20 cellular contexts compared by ENCODE assay signal in genomic region chr4:156825074-156825473, GRCh38.
A peak's percentile ranks its signal among the peaks of the same experiment; 100 is the strongest.
DNase-seq lines count a peak whose midpoint lies in the region; ATAC-seq, FAIRE-seq and TF ChIP-seq lines count a peak whose summit lies in the region.
"Had no signal": no experiment of that assay in that cellular context is flagged by ENCODE, and none has a peak within 500 bp of the region (broad histone marks: within the 10 kb centered on the region; RNA-seq: fewer than 3 reads in every experiment).

No MANE protein-coding gene starts in this region.

- H3K9me3 Mint-ChIP-seq in MCF 10A (ENCODE audit: unreplicated experiment), result no peaks in the 10 kb centered on the region
- no peaks in the 10 kb centered on the region for H3K9me3 Mint-ChIP-seq in astrocyte (ENCODE audit: unreplicated experiment)
- H3K9me3 Mint-ChIP-seq: CD4-positive, alpha-beta T cell had no signal

- FAIRE-seq in astrocyte (lab: Jason Lieb, UNC), result peak; percentile 52
- FAIRE-seq: A549, D721Med, G401.6, GM12891, H54 had no signal

- POLR2A ChIA-PET in MCF 10A (lab: Yijun Ruan, JAX), result interaction anchor here (0.7 to 6.7 kb wide), 7 partner anchors 10 to 155 kb away, joined by 3 to 40 read pairs (median 4); no protein-coding TSS in a partner anchor

- CTCF ChIA-PET in MCF 10A (lab: Yijun Ruan, JAX), result interaction anchor here (0.7 to 1.0 kb wide), 3 partner anchors 32 to 284 kb away, joined by 3 to 10 read pairs (median 4); no protein-coding TSS in a partner anchor

- DNase-seq in MCF 10A (ENCODE audit: unreplicated experiment), result peak; percentile 43
- no peak for DNase-seq in breast epithelium (ENCODE audit: low spot score in 2 of 2)
- no peak for DNase-seq in astrocyte (ENCODE audit: low read depth)
- DNase-seq in epithelial cell of prostate (ENCODE audit: low read depth, low spot score), result no peak
- peak; percentile 65 for DNase-seq in retinal pigment epithelial cell (ENCODE audit: low read depth)
- no peak for DNase-seq in NCI-H526 treated with DMSO at 0.1 percent for 48 hours (lab: John Stamatoyannopoulos, UW)
- no peak for DNase-seq in GOT3 (lab: John Stamatoyannopoulos, UW)
- DNase-seq: AML-193; Caco-2; CD4-positive, alpha-beta T cell; GM23248; HCEC 1CT had no signal

- H3K27me3 ChIP-seq in breast epithelium (no peaks in the 10 kb centered on the region), astrocyte (ENCODE audit: insufficient read depth, low read length) (no peaks in the 10 kb centered on the region)

- no TSS peak for BruUV-seq in MCF 10A (replicated peaks; lab: Mats Ljungman, UMichigan)

- H2AFZ ChIP-seq in astrocyte (ENCODE audit: low read depth, low read length), result no peak overlapping the region
- H2AFZ ChIP-seq: GM23248 had no signal

- H3K36me3 Mint-ChIP-seq in MCF 10A (ENCODE audit: insufficient read depth, unreplicated experiment) (peaks cover 6% of the 10 kb centered on the region), astrocyte (ENCODE audit: low read depth, unreplicated experiment) (peaks cover 4% of the 10 kb centered on the region)

- H3K27ac ChIP-seq in breast epithelium (no peak overlapping the region), astrocyte (ENCODE audit: low read depth, low read length) (no peak overlapping the region), epithelial cell of prostate (peak overlapping the region; percentile 76)
- H3K27ac ChIP-seq: 22Rv1, A549, C4-2B, GM23248 had no signal

- H3K36me3 ChIP-seq in breast epithelium, result no peaks in the 10 kb centered on the region
- no peaks in the 10 kb centered on the region for H3K36me3 ChIP-seq in astrocyte (ENCODE audit: insufficient read depth, low read length)

- peaks cover 81% of the 10 kb centered on the region for H3K79me2 ChIP-seq in astrocyte (ENCODE audit: insufficient read depth, low read length)

- H3K4me1 Mint-ChIP-seq in MCF 10A (ENCODE audit: insufficient read depth, unreplicated experiment) (peaks cover 25% of the 10 kb centered on the region), astrocyte (ENCODE audit: low read depth, unreplicated experiment) (peaks cover 14% of the 10 kb centered on the region)

- no peaks in the 10 kb centered on the region for H4K20me1 ChIP-seq in astrocyte (ENCODE audit: insufficient read depth, low read length)

- intact Hi-C loops in MCF 10A (cut with micrococcal nuclease) (loop anchor here (5.0 kb wide), 1 partner anchor 348 kb away; no protein-coding TSS in a partner anchor), breast epithelium (cut with DNase I; ENCODE audit: low total_unique reads) (no loop called here)

- H3K4me1 ChIP-seq in breast epithelium, result no peaks in the 10 kb centered on the region
- peaks cover 3% of the 10 kb centered on the region for H3K4me1 ChIP-seq in astrocyte (ENCODE audit: insufficient read depth, low read length)
- H3K4me1 ChIP-seq: A549, Caco-2 had no signal

- no peak for ATAC-seq in GM18520 (IDR thresholded peaks at IDR 0.05; ENCODE audit: unreplicated experiment)
- ATAC-seq: A549 had no signal

- no peak overlapping the region for H3K4me2 ChIP-seq in astrocyte (ENCODE audit: low read length)
- H3K4me2 ChIP-seq: A549 had no signal

- H3K4me3 Mint-ChIP-seq in MCF 10A (ENCODE audit: unreplicated experiment), result no peak overlapping the region
- H3K4me3 Mint-ChIP-seq in astrocyte (ENCODE audit: unreplicated experiment), result no peak overlapping the region
- H3K4me3 Mint-ChIP-seq: CD4-positive, alpha-beta T cell had no signal

- H3K9me3 ChIP-seq in breast epithelium (no peaks in the 10 kb centered on the region), astrocyte (ENCODE audit: insufficient read depth, low read depth, low read length) (no peaks in the 10 kb centered on the region)
- H3K9me3 ChIP-seq: A549, Caco-2 had no signal

- H3K27ac Mint-ChIP-seq in MCF 10A (ENCODE audit: low read depth, unreplicated experiment) (no peak overlapping the region), astrocyte (ENCODE audit: unreplicated experiment) (no peak overlapping the region)
- H3K27ac Mint-ChIP-seq: CD4-positive, alpha-beta T cell had no signal

- TF ChIP-seq CTCF in MCF 10A (IDR thresholded peaks at IDR 0.05; ENCODE audit: unreplicated experiment), result no peak
- no peak for TF ChIP-seq CTCF in breast epithelium (IDR thresholded peaks at IDR 0.05)
- no peak for TF ChIP-seq CTCF in astrocyte (IDR thresholded peaks at IDR 0.05; ENCODE audit: insufficient read depth, low read depth, low read length)
- TF ChIP-seq CTCF in retinal pigment epithelial cell (conservative IDR thresholded peaks at IDR 0.05; ENCODE audit: low read depth, low read length), result no peak

- TF ChIP-seq POLR2A in breast epithelium (IDR thresholded peaks at IDR 0.05), result no peak

- H3K4me3 ChIP-seq in breast epithelium, result no peak overlapping the region
- no peak overlapping the region for H3K4me3 ChIP-seq in astrocyte (ENCODE audit: insufficient read depth, low read depth, low read length)
- no peak overlapping the region for H3K4me3 ChIP-seq in retinal pigment epithelial cell (ENCODE audit: low read length)
- H3K4me3 ChIP-seq: A549, GM23248 had no signal

- H3K27me3 Mint-ChIP-seq in MCF 10A (ENCODE audit: insufficient read depth, unreplicated experiment) (no peaks in the 10 kb centered on the region), astrocyte (ENCODE audit: low read depth, unreplicated experiment) (no peaks in the 10 kb centered on the region)
- H3K27me3 Mint-ChIP-seq: CD4-positive, alpha-beta T cell had no signal

- no peak overlapping the region for H3K9ac ChIP-seq in astrocyte (ENCODE audit: low read length)
- H3K9ac ChIP-seq: GM23248 had no signal

Comparison
In these comparisons a context has a peak if more than half of its experiments do, and no peak if none do; other contexts are left out.
1. DNase-seq: peak in MCF 10A (single experiment) and retinal pigment epithelial cell (single experiment); none in breast epithelium (0 of 2), astrocyte (single experiment), epithelial cell of prostate (single experiment), NCI-H526 treated with DMSO at 0.1 percent for 48 hours (single experiment) and GOT3 (single experiment).